ENCODE assay signal across 1 cellular context in the genomic region with DNA sequence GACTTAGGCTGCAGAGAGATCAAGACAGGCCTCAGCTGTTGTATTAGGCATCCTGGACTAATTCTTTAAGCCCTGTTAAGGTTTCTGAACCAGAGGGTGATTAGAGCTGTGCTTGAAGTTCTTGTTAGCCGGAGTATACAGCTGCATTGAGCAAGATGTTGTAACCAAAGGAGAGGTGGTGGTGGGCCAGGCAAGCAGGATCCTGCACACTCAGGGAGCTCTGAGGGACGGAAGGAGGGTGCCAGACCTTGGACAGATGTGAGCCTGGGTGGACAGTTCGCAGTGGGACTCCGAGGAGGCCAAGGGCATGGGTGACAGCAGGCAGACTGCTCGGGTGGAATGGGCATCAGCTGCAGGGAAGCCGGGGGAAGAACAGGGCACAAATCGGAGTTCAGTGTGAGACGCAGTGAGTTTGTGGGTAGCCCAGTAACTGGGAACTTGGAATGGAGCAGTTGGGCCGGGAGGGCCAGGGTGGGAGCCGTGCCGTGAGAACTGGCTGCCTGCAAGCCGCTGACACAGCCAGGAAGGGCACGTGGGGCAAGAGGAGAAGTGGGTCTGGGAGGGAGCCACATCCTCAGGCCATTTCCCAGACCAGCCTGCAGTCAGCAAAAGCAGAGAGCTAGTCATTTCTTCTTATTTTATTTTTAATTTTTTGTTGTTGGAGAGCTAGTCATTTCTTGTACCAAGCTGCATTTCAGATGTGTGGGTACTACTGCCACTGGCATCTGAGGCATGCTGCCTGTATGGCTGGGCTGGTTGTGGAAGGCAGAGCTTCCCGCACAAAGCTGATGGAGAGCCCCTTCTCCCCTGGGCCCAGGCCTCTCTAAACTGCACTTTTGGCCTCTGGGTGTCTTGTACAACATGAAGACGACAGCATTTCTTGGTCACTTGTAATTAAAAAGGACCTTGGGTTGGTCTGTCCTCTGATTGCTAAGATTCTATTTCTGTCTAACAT.
TF ChIP-seq lines count a peak whose summit lies in the region.

No MANE protein-coding gene starts in this region.

TF ChIP-seq in endothelial cell of umbilical vein, 7 proteins besides CTCF, POLR2A, EP300 and RAD21 (continued from another document):
- TF ChIP-seq GATA2 (IDR thresholded peaks at IDR 0.05; ENCODE audit: insufficient read depth, insufficient read length, low read depth, low read length) (no peak), MYC (IDR thresholded peaks at IDR 0.05; ENCODE audit: low read depth, low read length) (no peak), FOS (IDR thresholded peaks at IDR 0.05; ENCODE audit: borderline replicate concordance, insufficient read depth, low read length) (no peak)
- TF ChIP-seq, protein P1, sequence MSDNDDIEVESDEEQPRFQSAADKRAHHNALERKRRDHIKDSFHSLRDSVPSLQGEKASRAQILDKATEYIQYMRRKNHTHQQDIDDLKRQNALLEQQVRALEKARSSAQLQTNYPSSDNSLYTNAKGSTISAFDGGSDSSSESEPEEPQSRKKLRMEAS (IDR thresholded peaks at IDR 0.05; ENCODE audit: insufficient read depth, insufficient read length): no peak
TF ChIP-seq in endothelial cell of umbilical vein: peak in this region for 0.
